8 cellular contexts compared by ENCODE assay signal in genomic region chr7:112422842-112423496, GRCh38. TPM values are rescaled to one million over a fixed set of nuclear protein-coding genes. Genes with fewer than 3 reads are reported as not detected.
DNase-seq lines count a peak whose midpoint lies in the region; ATAC-seq and FAIRE-seq lines count a peak whose summit lies in the region.

No MANE protein-coding gene starts in this region.

- peak; percentile 88 for DNase-seq in SIG-M5 treated with dmso at 0.1 percent for 504 hours (lab: John Stamatoyannopoulos, UW; ENCODE audit: unreplicated experiment)
- DNase-seq in SIG-M5 (lab: John Stamatoyannopoulos, UW): no peak
- peak; percentile 52 for DNase-seq in RCC 7860 (ENCODE audit: low spot score)
- peak; percentile 3 to 11 for DNase-seq in cerebellar nuclear complex (lab: John Stamatoyannopoulos, UW)
- peak; percentile 50 to 67 for DNase-seq in left colon
- DNase-seq in stimulated activated naive B cell treated with anti-CD40 and anti-IgM and Interleukin-4, amounts not matched to agents 10 μg/mL and 1 μg/mL and 100 μg/mL, for 72 hours: no peak
- no peak for DNase-seq in cortex of kidney (lab: John Stamatoyannopoulos, UW)

- ATAC-seq in HG03095 (IDR thresholded peaks at IDR 0.05; ENCODE audit: unreplicated experiment) (peak; percentile 79), left colon (peak; percentile 88)
- ATAC-seq in stimulated activated naive B cell treated with anti-CD40 and anti-IgM and Interleukin-4, amounts not matched to agents 10 μg/mL and 1 μg/mL and 100 μg/mL, for 72 hours (replicated peaks): peak; percentile 55 to 71

- H3K4me1 Mint-ChIP-seq in stimulated activated naive B cell treated with anti-CD40 and anti-IgM and Interleukin-4, amounts not matched to agents 10 μg/mL and 1 μg/mL and 100 μg/mL, for 72 hours: peaks cover 13 to 20% of the 10 kb centered on the region in 2 donors

- intact Hi-C loops in left colon (cut with DNase I, micrococcal nuclease): no loop called here

- H3K4me3 Mint-ChIP-seq in stimulated activated naive B cell treated with anti-CD40 and anti-IgM and Interleukin-4, amounts not matched to agents 10 μg/mL and 1 μg/mL and 100 μg/mL, for 72 hours: no peak overlapping the region

- H3K36me3 Mint-ChIP-seq in stimulated activated naive B cell treated with anti-CD40 and anti-IgM and Interleukin-4, amounts not matched to agents 10 μg/mL and 1 μg/mL and 100 μg/mL, for 72 hours: no peaks in the 10 kb centered on the region

- H3K27me3 Mint-ChIP-seq in stimulated activated naive B cell treated with anti-CD40 and anti-IgM and Interleukin-4, amounts not matched to agents 10 μg/mL and 1 μg/mL and 100 μg/mL, for 72 hours: no peaks in the 10 kb centered on the region

- peak overlapping the region; percentile 49 for H3K27ac Mint-ChIP-seq in stimulated activated naive B cell treated with anti-CD40 and anti-IgM and Interleukin-4, amounts not matched to agents 10 μg/mL and 1 μg/mL and 100 μg/mL, for 72 hours

- no peak for FAIRE-seq in RCC 7860 (lab: Jason Lieb, UNC)

- H3K9me3 Mint-ChIP-seq in stimulated activated naive B cell treated with anti-CD40 and anti-IgM and Interleukin-4, amounts not matched to agents 10 μg/mL and 1 μg/mL and 100 μg/mL, for 72 hours: peaks cover 0 to 4% of the 10 kb centered on the region in 2 donors

RNA-seq across cellular contexts. Expression of gene IFRD1, which starts 27.3 kb away (rescaled TPM):
- 10 to 100 TPM; 32.9 to 60.6 TPM for total RNA-seq in left colon

RNA-seq across cellular contexts. Expression of gene LSMEM1, which starts 57.8 kb away (rescaled TPM):
- total RNA-seq in left colon: 1 to 10 TPM; 2.3 to 3.1 TPM

Comparison
In these comparisons a context has a peak if more than half of its experiments do, and no peak if none do; other contexts are left out.
1. DNase-seq: peak in SIG-M5 treated with dmso at 0.1 percent for 504 hours (single experiment), RCC 7860 (single experiment), cerebellar nuclear complex (2 of 2) and left colon (2 of 2); none in SIG-M5 (single experiment), stimulated activated naive B cell treated with anti-CD40 and anti-IgM and Interleukin-4, amounts not matched to agents 10 μg/mL and 1 μg/mL and 100 μg/mL, for 72 hours (single experiment) and cortex of kidney (single experiment).
2. Peak in every context shown above with its lines, with median percentiles within 50 percentile points of each other: ATAC-seq.